In genomic region chr19:51615991-51616390, GRCh38 we compare ENCODE assay signal across 19 cellular contexts. TPM values are rescaled to one million over a fixed set of nuclear protein-coding genes. Genes with fewer than 3 reads are reported as not detected.
DNase-seq lines count a peak whose midpoint lies in the region; ATAC-seq and TF ChIP-seq lines count a peak whose summit lies in the region.
"Had no signal": no experiment of that assay in that cellular context is flagged by ENCODE, and none has a peak within 500 bp of the region (broad histone marks: within the 10 kb centered on the region; RNA-seq: fewer than 3 reads in every experiment).

No MANE protein-coding gene starts in this region.

- in situ Hi-C loops in T47D (cut with HindIII; ENCODE audit: low pct_unique_long_range_greater_than_20kb, low sequenced_read_pairs): no loop called here
- in situ Hi-C loops in mammary epithelial cell (cut with MboI; ENCODE audit: low sequenced_read_pairs in 2 of 2): no loop called here

- no peak for TF ChIP-seq CTCF in mammary epithelial cell (conservative IDR thresholded peaks at IDR 0.05 in 1 of 2, IDR thresholded peaks at IDR 0.05 in 1 of 2; ENCODE audit: extremely low read depth in 1 of 2, insufficient read depth in 1 of 2, low read depth in 1 of 2, low read length in 2 of 2)
- TF ChIP-seq CTCF in epithelial cell of esophagus (IDR thresholded peaks at IDR 0.05; ENCODE audit: insufficient read depth, low read depth, low read length, missing control alignments): no peak
- no peak for TF ChIP-seq CTCF in parathyroid adenoma (IDR thresholded peaks at IDR 0.05)
- TF ChIP-seq CTCF in CD8-positive, alpha-beta T cell (IDR thresholded peaks at IDR 0.05): no peak

- no peak overlapping the region for H2AFZ ChIP-seq in mammary epithelial cell (ENCODE audit: low read depth, low read length)
- no peak overlapping the region for H2AFZ ChIP-seq in parathyroid adenoma
- H2AFZ ChIP-seq: GM23248 had no signal

- ATAC-seq in CD8-positive, alpha-beta T cell: no peak
- ATAC-seq in right cardiac atrium: no peak
- ATAC-seq: HCT116 had no signal

- peak; percentile 42 to 93 for DNase-seq in T47D (ENCODE audit: low read depth in 1 of 2, low spot score in 1 of 2)
- no peak for DNase-seq in mammary epithelial cell
- DNase-seq in epithelial cell of esophagus (ENCODE audit: low read depth): peak; percentile 53
- no peak for DNase-seq in T-helper 2 cell treated with Interferon-gamma antibody and Interleukin-4, amounts not matched to agents 5 μg/mL and 100 μg/mL, for 36 hours (ENCODE audit: low spot score)
- DNase-seq in CD8-positive, alpha-beta T cell: no peak
- no peak for DNase-seq in cerebellar cortex (ENCODE audit: low spot score)
- DNase-seq in right cardiac atrium: no peak
- DNase-seq: ACHN; Calu3; CD4-positive, CD25-positive, alpha-beta regulatory T cell; DMS 273 treated with DMSO at 0.1 percent for 48 hours; GM23248 had no signal

- no peak overlapping the region for H3K27ac Mint-ChIP-seq in T-helper 2 cell treated with Interferon-gamma antibody and Interleukin-4, amounts not matched to agents 5 μg/mL and 100 μg/mL, for 36 hours
- no peak overlapping the region for H3K27ac Mint-ChIP-seq in CD8-positive, alpha-beta T cell
- H3K27ac Mint-ChIP-seq: CD4-positive, CD25-positive, alpha-beta regulatory T cell had no signal

- H3K27me3 Mint-ChIP-seq in T-helper 2 cell treated with Interferon-gamma antibody and Interleukin-4, amounts not matched to agents 5 μg/mL and 100 μg/mL, for 36 hours (ENCODE audit: low read depth): peaks cover 8% of the 10 kb centered on the region
- peaks cover 50% of the 10 kb centered on the region for H3K27me3 Mint-ChIP-seq in CD8-positive, alpha-beta T cell (ENCODE audit: low read depth)

- H3K36me3 Mint-ChIP-seq in T-helper 2 cell treated with Interferon-gamma antibody and Interleukin-4, amounts not matched to agents 5 μg/mL and 100 μg/mL, for 36 hours (ENCODE audit: low read depth): no peaks in the 10 kb centered on the region
- H3K36me3 Mint-ChIP-seq in CD8-positive, alpha-beta T cell: no peaks in the 10 kb centered on the region

- no peaks in the 10 kb centered on the region for H4K20me1 ChIP-seq in mammary epithelial cell (ENCODE audit: insufficient read depth, low read length)
- H4K20me1 ChIP-seq: BLaER1 treated with 17β-estradiol and CSF1 and Interleukin-3, amounts not matched to agents 10 nM and 100 nM had no signal

- dilution Hi-C loops in mammary epithelial cell (cut with HindIII; ENCODE audit: low sequenced_read_pairs): no loop called here

- H3K4me3 ChIP-seq in mammary epithelial cell (replicated peaks in 1 of 3; ENCODE audit: insufficient read depth in 1 of 3, low read depth in 2 of 3, low read length in 3 of 3): no peak overlapping the region
- H3K4me3 ChIP-seq in epithelial cell of esophagus (ENCODE audit: low read length): no peak overlapping the region
- no peak overlapping the region for H3K4me3 ChIP-seq in parathyroid adenoma (ENCODE audit: low read depth, low read length)
- no peak overlapping the region for H3K4me3 ChIP-seq in CD8-positive, alpha-beta T cell (ENCODE audit: low read depth, low read length)
- no peak overlapping the region for H3K4me3 ChIP-seq in right cardiac atrium (ENCODE audit: low read length)
- H3K4me3 ChIP-seq: BLaER1 treated with 17β-estradiol and CSF1 and Interleukin-3, amounts not matched to agents 10 nM and 100 nM; GM23248 had no signal

- intact Hi-C loops in mammary epithelial cell (cut with micrococcal nuclease): no loop called here
- intact Hi-C loops in CD8-positive, alpha-beta T cell (cut with DNase I, micrococcal nuclease): no loop called here
- intact Hi-C loops in right cardiac atrium (cut with DNase I): no loop called here

- H3K9ac ChIP-seq in mammary epithelial cell (ENCODE audit: insufficient read depth, low read length) (no peak overlapping the region), parathyroid adenoma (no peak overlapping the region)
- H3K9ac ChIP-seq: BLaER1 treated with 17β-estradiol and CSF1 and Interleukin-3, amounts not matched to agents 10 nM and 100 nM; GM23248 had no signal

- H3K27me3 ChIP-seq in mammary epithelial cell (ENCODE audit: insufficient read depth, low read length): no peaks in the 10 kb centered on the region
- H3K27me3 ChIP-seq in parathyroid adenoma (ENCODE audit: control insufficient read depth, insufficient read depth, low read length): no peaks in the 10 kb centered on the region
- H3K27me3 ChIP-seq in CD8-positive, alpha-beta T cell (ENCODE audit: insufficient read depth, low read length): peaks cover 4% of the 10 kb centered on the region
- H3K27me3 ChIP-seq in right cardiac atrium (ENCODE audit: control insufficient read depth, insufficient read depth): no peaks in the 10 kb centered on the region
- H3K27me3 ChIP-seq: BLaER1 treated with 17β-estradiol and CSF1 and Interleukin-3, amounts not matched to agents 10 nM and 100 nM had no signal

- no peak overlapping the region for H3K27ac ChIP-seq in mammary epithelial cell (ENCODE audit: insufficient read depth, low read depth, low read length)
- peak overlapping the region; percentile 63 for H3K27ac ChIP-seq in parathyroid adenoma
- H3K27ac ChIP-seq in CD8-positive, alpha-beta T cell (ENCODE audit: low read depth, low read length): no peak overlapping the region
- H3K27ac ChIP-seq in right cardiac atrium (ENCODE audit: low read length): no peak overlapping the region
- H3K27ac ChIP-seq: BLaER1 treated with 17β-estradiol and CSF1 and Interleukin-3, amounts not matched to agents 10 nM and 100 nM; GM23248 had no signal

- peaks cover 3% of the 10 kb centered on the region for H3K4me1 Mint-ChIP-seq in T-helper 2 cell treated with Interferon-gamma antibody and Interleukin-4, amounts not matched to agents 5 μg/mL and 100 μg/mL, for 36 hours (ENCODE audit: low read depth)
- H3K4me1 Mint-ChIP-seq in CD8-positive, alpha-beta T cell (ENCODE audit: low read depth): no peaks in the 10 kb centered on the region

- H3K79me2 ChIP-seq in mammary epithelial cell (ENCODE audit: insufficient read depth, low read length): no peaks in the 10 kb centered on the region
- H3K79me2 ChIP-seq in parathyroid adenoma: no peaks in the 10 kb centered on the region

- CTCF ChIA-PET in mammary epithelial cell (lab: Charles Lee; ENCODE audit: low non-redundant PET): no interaction called here
- CTCF ChIA-PET in CD8-positive, alpha-beta T cell (lab: Charles Lee): interaction anchor here (1.2 to 1.6 kb wide), 2 partner anchors 101 to 161 kb away, joined by 3 to 4 read pairs; no protein-coding TSS in a partner anchor

- no TSS peak for BruUV-seq in mammary epithelial cell (replicated peaks; lab: Mats Ljungman, UMichigan)

- no peaks in the 10 kb centered on the region for H3K9me3 ChIP-seq in mammary epithelial cell (replicated peaks; ENCODE audit: insufficient read depth, low read length)
- no peaks in the 10 kb centered on the region for H3K9me3 ChIP-seq in parathyroid adenoma (ENCODE audit: control insufficient read depth, low read length)
- H3K9me3 ChIP-seq in CD8-positive, alpha-beta T cell (ENCODE audit: low read length): peaks cover 3% of the 10 kb centered on the region
- peaks cover 6% of the 10 kb centered on the region for H3K9me3 ChIP-seq in right cardiac atrium (ENCODE audit: control insufficient read depth, low read length)

- H3K4me3 Mint-ChIP-seq in T-helper 2 cell treated with Interferon-gamma antibody and Interleukin-4, amounts not matched to agents 5 μg/mL and 100 μg/mL, for 36 hours: no peak overlapping the region
- H3K4me3 Mint-ChIP-seq in CD8-positive, alpha-beta T cell: no peak overlapping the region
- H3K4me3 Mint-ChIP-seq: CD4-positive, CD25-positive, alpha-beta regulatory T cell had no signal

- H3K4me1 ChIP-seq in mammary epithelial cell (ENCODE audit: insufficient read depth, low read length) (no peaks in the 10 kb centered on the region), parathyroid adenoma (peaks cover 15% of the 10 kb centered on the region), right cardiac atrium (ENCODE audit: control insufficient read depth, insufficient read depth, low read length) (no peaks in the 10 kb centered on the region)
- H3K4me1 ChIP-seq in CD8-positive, alpha-beta T cell (ENCODE audit: insufficient read depth, low read length): no peaks in the 10 kb centered on the region

- WGBS in mammary epithelial cell (ENCODE audit: low coverage, missing lambda C conversion rate): 23% methylated on average over 6 of the region's 7 CpGs
- WGBS in right cardiac atrium: 77% methylated on average over 7 of the region's 7 CpGs

- H3K9me3 Mint-ChIP-seq in T-helper 2 cell treated with Interferon-gamma antibody and Interleukin-4, amounts not matched to agents 5 μg/mL and 100 μg/mL, for 36 hours: peaks cover 8% of the 10 kb centered on the region
- peaks cover 12% of the 10 kb centered on the region for H3K9me3 Mint-ChIP-seq in CD8-positive, alpha-beta T cell

- POLR2A ChIA-PET in CD8-positive, alpha-beta T cell (lab: Charles Lee): no interaction called here

- H3K36me3 ChIP-seq in mammary epithelial cell (ENCODE audit: insufficient read depth, low read length): no peaks in the 10 kb centered on the region
- H3K36me3 ChIP-seq in parathyroid adenoma (ENCODE audit: control insufficient read depth, insufficient read depth, low read length): no peaks in the 10 kb centered on the region
- no peaks in the 10 kb centered on the region for H3K36me3 ChIP-seq in CD8-positive, alpha-beta T cell (ENCODE audit: insufficient read depth, low read length)

- H3K4me2 ChIP-seq in mammary epithelial cell (ENCODE audit: insufficient read depth, low read depth, low read length) (no peak overlapping the region), parathyroid adenoma (ENCODE audit: low read length) (no peak overlapping the region)

RNA-seq across cellular contexts. Expression of gene SIGLEC5, which starts 14.2 kb away (rescaled TPM):
- total RNA-seq in mammary epithelial cell (not detected), right cardiac atrium (1 to 10 TPM in 1 of 4 donors, under 1 TPM in 2, not detected in 1; 0.20 to 1.2 (median 0.88) TPM)
- polyA plus RNA-seq in mammary epithelial cell (not detected), right cardiac atrium (not detected)
- not detected for polyA minus RNA-seq in mammary epithelial cell
- not detected for total RNA-seq in CD8-positive, alpha-beta T cell
- total RNA-seq: A172; Calu3; CD4-positive, CD25-positive, alpha-beta regulatory T cell; Daoy; G401; GM23248; HT1080 had no signal
- polyA plus RNA-seq: GM23248 had no signal

RNA-seq across cellular contexts. Expression of gene SIGLEC14, which starts 30.6 kb away (rescaled TPM):
- total RNA-seq in mammary epithelial cell (not detected), right cardiac atrium (1 to 10 TPM; 1.7 to 5.5 (median 3.8) TPM)
- polyA plus RNA-seq in mammary epithelial cell (0.03 TPM), right cardiac atrium (0.75 TPM)
- not detected for polyA minus RNA-seq in mammary epithelial cell
- not detected for total RNA-seq in CD8-positive, alpha-beta T cell
- total RNA-seq: A172; Calu3; CD4-positive, CD25-positive, alpha-beta regulatory T cell; G401; GM23248 had no signal
- polyA plus RNA-seq: GM23248 had no signal

RNA-seq across cellular contexts. Expression of gene ZNF175, which starts 44.9 kb away (rescaled TPM):
- total RNA-seq in mammary epithelial cell (1 to 10 TPM; 4.8 to 6.9 TPM), right cardiac atrium (10 to 100 TPM in 2 of 4 donors, 1 to 10 TPM in 2; 8.7 to 12.4 (median 10.1) TPM)
- polyA plus RNA-seq in mammary epithelial cell (1.8 TPM), right cardiac atrium (3.3 TPM)
- 8.4 TPM for polyA minus RNA-seq in mammary epithelial cell
- 1 to 10 TPM in 1 of 2 experiments, under 1 TPM in 1; 0.84 to 1.4 TPM for total RNA-seq in CD8-positive, alpha-beta T cell

Comparison
In these comparisons a context has a peak if more than half of its experiments do, and no peak if none do; other contexts are left out.
1. DNase-seq: peak in T47D (2 of 2) and epithelial cell of esophagus (single experiment); none in mammary epithelial cell (single experiment), T-helper 2 cell treated with Interferon-gamma antibody and Interleukin-4, amounts not matched to agents 5 μg/mL and 100 μg/mL, for 36 hours (single experiment), CD8-positive, alpha-beta T cell (0 of 7), cerebellar cortex (single experiment) and right cardiac atrium (0 of 3).